Comparison of ENCODE assay signal across 17 cellular contexts in genomic region chr10:60566027-60566575, GRCh38.
"Had no signal": no experiment of that assay in that cellular context is flagged by ENCODE, and none has a peak within 500 bp of the region (broad histone marks: within the 10 kb centered on the region; RNA-seq: fewer than 3 reads in every experiment).

No MANE protein-coding gene starts in this region.

- H3K9me3 ChIP-seq: pancreas, psoas muscle, SJSA1 had no signal

- DNase-seq: activated gamma-delta T cell treated with Interleukin-2 at 50 U/mL for 16 hours; effector CD4-positive, alpha-beta T cell; heart right ventricle; left colon; nephron progenitor cell; pancreas; psoas muscle; stimulated activated CD4-positive, alpha-beta T cell treated with anti-CD3 and anti-CD28 coated beads, Interleukin-4, amount 100 ng/mL, for 24 hours; stomach; T1000 had no signal

- H3K4me3 ChIP-seq: heart right ventricle, pancreas, psoas muscle, right atrium auricular region, SJSA1, stomach, suprapubic skin, tibial nerve had no signal

- H3K27me3 Mint-ChIP-seq: dendritic cell treated with granulocyte-macrophage colony-stimulating factor and Interleukin-4, amounts not matched to agents 40 ng/mL and 50 ng/mL, for 4 days had no signal

- H3K4me1 ChIP-seq: right atrium auricular region, SJSA1, stomach had no signal

- H3K27ac ChIP-seq: heart right ventricle, pancreas, psoas muscle, right atrium auricular region, SJSA1, stomach, suprapubic skin, tibial nerve had no signal

- ATAC-seq: heart right ventricle, left colon, pancreas, psoas muscle, WTC11 had no signal

- H3K27me3 ChIP-seq: heart right ventricle, pancreas, right atrium auricular region, SJSA1, stomach, suprapubic skin, tibial nerve had no signal

- H3K4me1 Mint-ChIP-seq: WTC11 had no signal

- H3K4me3 Mint-ChIP-seq: dendritic cell treated with granulocyte-macrophage colony-stimulating factor and Interleukin-4, amounts not matched to agents 40 ng/mL and 50 ng/mL, for 4 days; memory B cell; nephron progenitor cell; WTC11 had no signal

- H3K36me3 ChIP-seq: heart right ventricle, pancreas, right atrium auricular region, SJSA1, stomach, suprapubic skin, tibial nerve had no signal

- H3K27ac Mint-ChIP-seq: dendritic cell treated with granulocyte-macrophage colony-stimulating factor and Interleukin-4, amounts not matched to agents 40 ng/mL and 50 ng/mL, for 4 days; memory B cell; nephron progenitor cell; WTC11 had no signal
